In the genomic region with DNA sequence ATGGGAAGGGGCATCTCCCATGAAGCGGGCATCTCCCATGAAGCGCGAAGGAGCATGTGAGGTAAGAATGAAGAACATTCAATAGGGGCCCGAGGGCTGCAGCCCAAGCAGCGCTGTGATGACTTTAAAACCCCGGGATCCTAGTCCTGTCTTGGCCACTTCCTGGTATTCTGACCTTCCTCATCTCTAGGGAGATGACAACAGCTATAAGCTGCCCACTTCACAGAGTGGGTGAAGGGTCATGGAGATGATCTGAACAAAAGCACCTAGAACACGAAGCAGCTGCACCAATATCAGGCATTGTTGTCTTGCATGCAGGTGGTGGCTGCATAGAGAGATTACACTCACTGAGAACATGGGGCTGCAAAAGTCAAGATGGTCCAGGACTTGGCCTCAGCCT, we compare ENCODE assay signal across 14 cellular contexts.
A peak's percentile ranks its signal among the peaks of the same experiment; 100 is the strongest.
DNase-seq lines count a peak whose midpoint lies in the region; ATAC-seq lines count a peak whose summit lies in the region.
"Had no signal": no experiment of that assay in that cellular context is flagged by ENCODE, and none has a peak within 500 bp of the region (broad histone marks: within the 10 kb centered on the region; RNA-seq: fewer than 3 reads in every experiment).

No MANE protein-coding gene starts in this region.

- no peak overlapping the region for H2BK5ac ChIP-seq in neuronal stem cell (ENCODE audit: low read length)

- H2AK5ac ChIP-seq in neuronal stem cell (ENCODE audit: low read depth, low read length): no peak overlapping the region

- no peak overlapping the region for H3K27ac ChIP-seq in neuronal stem cell (replicated peaks; ENCODE audit: low read length)
- H3K27ac ChIP-seq: C4-2B had no signal

- H3K27me3 ChIP-seq in neuronal stem cell (ENCODE audit: control insufficient read depth in 3 of 3, insufficient read depth in 3 of 3, low read depth in 1 of 3, low read length in 3 of 3): peaks cover 0 to 73% (median 0%) of the 10 kb centered on the region in 3 experiments

- H3K36me3 ChIP-seq in neuronal stem cell (replicated peaks in 1 of 2; ENCODE audit: control insufficient read depth in 2 of 2, insufficient read depth in 2 of 2, low read length in 2 of 2): no peaks in the 10 kb centered on the region

- no peaks in the 10 kb centered on the region for H3K79me1 ChIP-seq in neuronal stem cell (ENCODE audit: low read depth, low read length)

- intact Hi-C loops in Right ventricle myocardium inferior (cut with DNase I) (no loop called here), left cardiac atrium (cut with DNase I) (no loop called here)

- DNase-seq in Right ventricle myocardium inferior (ENCODE audit: missing footprints): no peak
- DNase-seq in left cardiac atrium: no peak
- peak; percentile 60 for DNase-seq in NCI-H146 treated with DMSO at 0.1 percent for 48 hours (lab: John Stamatoyannopoulos, UW; ENCODE audit: unreplicated experiment)
- DNase-seq in SHP77 (lab: John Stamatoyannopoulos, UW): peak; percentile 91 to 93
- no peak for DNase-seq in neuronal stem cell (ENCODE audit: low spot score)
- no peak for DNase-seq in middle frontal gyrus (ENCODE audit: extremely low spot score, low spot score)
- DNase-seq: KBM-7, NCI-H1436 treated with DMSO at 0.1 percent for 48 hours, NCI-H2227 treated with DMSO at 0.1 percent for 48 hours, NCI-H82, T-helper 1 cell had no signal

- peaks cover 0 to 10% of the 10 kb centered on the region in 2 donors for H3K4me1 ChIP-seq in neuronal stem cell (ENCODE audit: control insufficient read depth in 2 of 2, insufficient read depth in 1 of 2, low read depth in 1 of 2, low read length in 2 of 2)

- H3K4me2 ChIP-seq in neuronal stem cell (ENCODE audit: insufficient read depth, low read length, poor library complexity, severe bottlenecking): no peak overlapping the region

- H3K23ac ChIP-seq in neuronal stem cell (ENCODE audit: low read depth, low read length, poor library complexity): no peak overlapping the region

- ATAC-seq in Right ventricle myocardium inferior (peak; percentile 41), left cardiac atrium (no peak), HG03196 (IDR thresholded peaks at IDR 0.05; ENCODE audit: unreplicated experiment) (no peak)
- ATAC-seq: SK-N-SH treated with all-trans-retinoic acid at 6 μM for 48 hours had no signal

- H3K4ac ChIP-seq in neuronal stem cell (ENCODE audit: low read length): no peak overlapping the region

- no peak overlapping the region for H3K4me3 ChIP-seq in neuronal stem cell (ENCODE audit: low read length in 2 of 2)

- no peak overlapping the region for H2AFZ ChIP-seq in neuronal stem cell (ENCODE audit: low read length)

- no peak overlapping the region for H4K91ac ChIP-seq in neuronal stem cell (ENCODE audit: low read depth, low read length, poor library complexity)

- no peak overlapping the region for H3K14ac ChIP-seq in neuronal stem cell (ENCODE audit: low read length)

- no peak overlapping the region for H2BK15ac ChIP-seq in neuronal stem cell (ENCODE audit: low read length)

- H3K9me3 ChIP-seq in neuronal stem cell (replicated peaks in 1 of 2; ENCODE audit: control insufficient read depth in 2 of 2, insufficient read depth in 1 of 2, low read depth in 1 of 2, low read length in 2 of 2): no peaks in the 10 kb centered on the region

- no peak overlapping the region for H3K18ac ChIP-seq in neuronal stem cell (ENCODE audit: low read length)

- no peak overlapping the region for H4K8ac ChIP-seq in neuronal stem cell (ENCODE audit: low read depth, low read length)

- H2BK12ac ChIP-seq in neuronal stem cell (ENCODE audit: low read length): no peak overlapping the region

- H3K9ac ChIP-seq in neuronal stem cell (ENCODE audit: low read depth, low read length, poor library complexity): no peak overlapping the region

- no peak overlapping the region for H2BK120ac ChIP-seq in neuronal stem cell (ENCODE audit: low read depth, low read length)

- no CpG with 5 or more reads among the region's 7 CpGs for WGBS in neuronal stem cell (ENCODE audit: extremely low coverage in 2 of 2, insufficient read length in 2 of 2, insufficient replicate concordance in 1 of 2), 2 donors

Comparison
In these comparisons a context has a peak if more than half of its experiments do, and no peak if none do; other contexts are left out.
1. DNase-seq: peak in NCI-H146 treated with DMSO at 0.1 percent for 48 hours (single experiment) and SHP77 (2 of 2); none in Right ventricle myocardium inferior (single experiment), left cardiac atrium (single experiment), neuronal stem cell (single experiment) and middle frontal gyrus (single experiment).